Comparison of ENCODE assay signal across 9 cellular contexts in the genomic region with DNA sequence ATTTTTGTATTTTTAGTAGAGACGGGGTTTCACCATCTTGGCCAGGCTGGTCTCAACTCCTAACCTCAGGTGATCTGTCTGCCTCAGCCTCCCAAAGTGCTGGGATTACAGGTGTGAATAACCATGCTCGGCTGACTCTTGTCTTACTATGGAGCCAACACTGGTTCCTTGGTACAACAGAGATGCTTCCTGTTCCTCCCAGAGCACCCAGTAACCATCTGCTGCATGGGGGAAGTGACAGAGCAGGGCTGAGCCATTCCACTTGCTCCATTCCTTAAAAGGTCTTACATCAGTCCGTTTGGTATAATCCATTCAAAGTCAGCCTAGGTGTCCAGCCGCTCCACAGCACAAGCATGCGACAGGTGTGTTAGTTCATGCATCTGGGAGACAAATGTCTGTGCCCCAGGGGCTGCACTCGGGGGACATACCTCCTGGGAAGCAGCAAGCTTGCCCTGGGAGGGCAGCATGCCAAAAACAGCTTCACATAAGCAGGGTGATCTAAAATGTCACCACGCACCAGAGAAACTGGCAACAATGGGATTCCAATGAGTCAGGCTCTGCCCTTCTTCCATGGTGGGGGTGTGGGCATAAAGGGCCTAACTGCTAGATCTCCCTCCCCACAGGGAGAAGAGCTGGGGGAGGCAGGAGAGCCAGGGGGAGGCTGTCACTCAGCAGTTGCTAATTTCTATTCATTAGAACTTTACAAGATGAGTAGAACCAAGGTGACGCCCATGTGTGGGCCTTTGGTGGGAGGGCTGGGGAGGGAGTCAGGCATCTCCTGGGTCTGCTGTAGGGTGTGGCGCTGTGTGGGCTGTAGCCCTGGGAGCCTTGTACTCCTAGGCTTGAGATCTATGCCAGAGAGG. TPM values are rescaled to one million over a fixed set of nuclear protein-coding genes. Genes with fewer than 3 reads are reported as not detected.
DNase-seq lines count a peak whose midpoint lies in the region.
"Had no signal": no experiment of that assay in that cellular context is flagged by ENCODE, and none has a peak within 500 bp of the region (broad histone marks: within the 10 kb centered on the region; RNA-seq: fewer than 3 reads in every experiment).

No MANE protein-coding gene starts in this region.

- no peak overlapping the region for H3K4me3 Mint-ChIP-seq in dendritic cell treated with granulocyte-macrophage colony-stimulating factor and Interleukin-4, amounts not matched to agents 40 ng/mL and 50 ng/mL, for 4 days
- H3K4me3 Mint-ChIP-seq: activated CD4-positive, alpha-beta memory T cell treated with anti-CD3 and anti-CD28 coated beads for 36 hours; activated naive CD4-positive, alpha-beta T cell treated with anti-CD3 and anti-CD28 coated beads for 36 hours had no signal

- peak overlapping the region; percentile 73 for H3K27ac Mint-ChIP-seq in dendritic cell treated with granulocyte-macrophage colony-stimulating factor and Interleukin-4, amounts not matched to agents 40 ng/mL and 50 ng/mL, for 4 days
- H3K27ac Mint-ChIP-seq: activated CD4-positive, alpha-beta memory T cell treated with anti-CD3 and anti-CD28 coated beads for 36 hours; activated naive CD4-positive, alpha-beta T cell treated with anti-CD3 and anti-CD28 coated beads for 36 hours had no signal

- intact Hi-C loops in dendritic cell treated with granulocyte-macrophage colony-stimulating factor and Interleukin-4, amounts not matched to agents 40 ng/mL and 50 ng/mL, for 4 days (cut with micrococcal nuclease) = loop anchor here (5.0 kb wide), 1 partner anchor 36 kb away; a partner anchor contains a TSS

- H3K27me3 Mint-ChIP-seq in dendritic cell treated with granulocyte-macrophage colony-stimulating factor and Interleukin-4, amounts not matched to agents 40 ng/mL and 50 ng/mL, for 4 days = no peaks in the 10 kb centered on the region
- H3K27me3 Mint-ChIP-seq: activated CD4-positive, alpha-beta memory T cell treated with anti-CD3 and anti-CD28 coated beads for 36 hours had no signal

- peaks cover 44% of the 10 kb centered on the region for H3K4me1 Mint-ChIP-seq in dendritic cell treated with granulocyte-macrophage colony-stimulating factor and Interleukin-4, amounts not matched to agents 40 ng/mL and 50 ng/mL, for 4 days (ENCODE audit: low read depth)

- peaks cover 97% of the 10 kb centered on the region for H3K36me3 Mint-ChIP-seq in dendritic cell treated with granulocyte-macrophage colony-stimulating factor and Interleukin-4, amounts not matched to agents 40 ng/mL and 50 ng/mL, for 4 days (ENCODE audit: low read depth)

- no peaks in the 10 kb centered on the region for H3K9me3 Mint-ChIP-seq in dendritic cell treated with granulocyte-macrophage colony-stimulating factor and Interleukin-4, amounts not matched to agents 40 ng/mL and 50 ng/mL, for 4 days
- H3K9me3 Mint-ChIP-seq: activated CD4-positive, alpha-beta memory T cell treated with anti-CD3 and anti-CD28 coated beads for 36 hours; activated naive CD4-positive, alpha-beta T cell treated with anti-CD3 and anti-CD28 coated beads for 36 hours had no signal

- DNase-seq in H4 (ENCODE audit: low spot score) (peak; percentile 20), NCI-H146 treated with DMSO at 0.1 percent for 48 hours (lab: John Stamatoyannopoulos, UW; ENCODE audit: unreplicated experiment) (peak; percentile 62), occipital lobe (lab: John Stamatoyannopoulos, UW) (peak; percentile 71), cerebellar nuclear complex (lab: John Stamatoyannopoulos, UW) (no peak), GDM1 (lab: John Stamatoyannopoulos, UW) (no peak), NCI-H526 treated with DMSO at 0.1 percent for 48 hours (lab: John Stamatoyannopoulos, UW) (no peak)
- DNase-seq: activated CD4-positive, alpha-beta memory T cell treated with anti-CD3 and anti-CD28 coated beads for 36 hours; activated naive CD4-positive, alpha-beta T cell treated with anti-CD3 and anti-CD28 coated beads for 36 hours had no signal

RNA-seq across cellular contexts. Expression of a gene that starts 35.5 kb away (rescaled TPM):
- 0.23 and 0.58 TPM in 2 replicates for total RNA-seq in H4 (2014; rRNA removed; shearing (Covaris generic))
- total RNA-seq in occipital lobe = 4.1 TPM

Comparison
In these comparisons a context has a peak if more than half of its experiments do, and no peak if none do; other contexts are left out.
1. DNase-seq: peak in H4 (single experiment), NCI-H146 treated with DMSO at 0.1 percent for 48 hours (single experiment) and occipital lobe (single experiment); none in cerebellar nuclear complex (0 of 2), GDM1 (single experiment) and NCI-H526 treated with DMSO at 0.1 percent for 48 hours (single experiment).